Comparison of ENCODE assay signal across 11 cellular contexts in the genomic region with DNA sequence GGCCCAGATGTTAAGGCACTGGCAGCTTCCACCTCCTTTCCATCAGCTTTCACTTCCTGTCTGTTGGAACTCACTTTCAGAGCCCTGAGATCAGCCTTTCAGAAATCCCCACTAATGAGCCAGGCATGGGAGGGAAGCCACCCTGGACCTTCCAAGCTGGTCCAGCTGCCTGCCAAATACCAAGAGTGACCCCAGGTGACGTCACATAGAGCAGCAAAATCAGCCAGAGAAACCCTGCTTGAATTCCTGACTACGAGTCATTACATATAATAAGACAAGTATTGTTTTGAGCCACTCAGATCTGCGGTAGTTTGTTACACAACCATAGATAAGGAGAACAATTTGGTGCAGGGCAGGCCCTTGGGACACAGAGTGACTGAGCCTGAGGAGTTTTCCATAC.
DNase-seq lines count a peak whose midpoint lies in the region; ATAC-seq and TF ChIP-seq lines count a peak whose summit lies in the region.
"Had no signal": no experiment of that assay in that cellular context is flagged by ENCODE, and none has a peak within 500 bp of the region (broad histone marks: within the 10 kb centered on the region; RNA-seq: fewer than 3 reads in every experiment).

No MANE protein-coding gene starts in this region.

- peaks cover under 1% of the 10 kb centered on the region for H3K9me3 Mint-ChIP-seq in stimulated activated memory B cell treated with anti-CD40 and anti-IgM and Interleukin-4, amounts not matched to agents 10 μg/mL and 1 μg/mL and 100 μg/mL, for 72 hours
- H3K9me3 Mint-ChIP-seq in activated T-helper 2 cell treated with anti-CD3 and anti-CD28 coated beads, Interferon-gamma antibody, Interleukin-2, Interleukin-4, amounts not matched to agents 10 μg/mL and 5 μg/mL and 100 μg/mL, durations not matched to agents 14 hours and 24 hours and 36 hours: no peaks in the 10 kb centered on the region

- no peaks in the 10 kb centered on the region for H3K9me3 ChIP-seq in colonic mucosa

- intact Hi-C loops in left cardiac atrium (cut with DNase I): no loop called here
- intact Hi-C loops in activated T-helper 2 cell treated with anti-CD3 and anti-CD28 coated beads, Interferon-gamma antibody, Interleukin-2, Interleukin-4, amounts not matched to agents 10 μg/mL and 5 μg/mL and 100 μg/mL, durations not matched to agents 14 hours and 24 hours and 36 hours (cut with micrococcal nuclease): no loop called here
- intact Hi-C loops in colonic mucosa (cut with DNase I): no loop called here

- H3K36me3 ChIP-seq in colonic mucosa: no peaks in the 10 kb centered on the region

- TF ChIP-seq CTCF in colonic mucosa (IDR thresholded peaks at IDR 0.05): no peak

- H3K27ac ChIP-seq in colonic mucosa: no peak overlapping the region
- H3K27ac ChIP-seq: SK-N-MC had no signal

- DNase-seq in HPDE6-E6E7 (ENCODE audit: extremely low spot score) (peak; percentile 32), SW480 (ENCODE audit: low spot score) (peak; percentile 53), left cardiac atrium (peak; percentile 72), smooth muscle cell of the brain vasculature (ENCODE audit: low read depth, low spot score) (peak; percentile 61), colonic mucosa (no peak)
- no peak for DNase-seq in activated CD4-positive, alpha-beta T cell treated with anti-CD3 and anti-CD28 coated beads, Interleukin-2, amount 50 U/mL, for 4 hours
- DNase-seq in activated T-helper 2 cell treated with anti-CD3 and anti-CD28 coated beads, Interferon-gamma antibody, Interleukin-2, Interleukin-4, amounts not matched to agents 10 μg/mL and 5 μg/mL and 100 μg/mL, durations not matched to agents 14 hours and 24 hours and 36 hours (ENCODE audit: low spot score): no peak
- DNase-seq: stimulated activated CD4-positive, alpha-beta T cell treated with anti-CD3 and anti-CD28 coated beads, Interleukin-4, amount 100 ng/mL, for 1 hour had no signal

- no peak overlapping the region for H3K9ac ChIP-seq in colonic mucosa (ENCODE audit: low read depth in 2 of 2, low read length in 2 of 2)

- H3K27me3 Mint-ChIP-seq in stimulated activated memory B cell treated with anti-CD40 and anti-IgM and Interleukin-4, amounts not matched to agents 10 μg/mL and 1 μg/mL and 100 μg/mL, for 72 hours: no peaks in the 10 kb centered on the region
- H3K27me3 Mint-ChIP-seq in activated T-helper 2 cell treated with anti-CD3 and anti-CD28 coated beads, Interferon-gamma antibody, Interleukin-2, Interleukin-4, amounts not matched to agents 10 μg/mL and 5 μg/mL and 100 μg/mL, durations not matched to agents 14 hours and 24 hours and 36 hours (ENCODE audit: low read depth): no peaks in the 10 kb centered on the region

- H3K4me3 ChIP-seq in colonic mucosa: no peak overlapping the region
- H3K4me3 ChIP-seq: dorsolateral prefrontal cortex, SK-N-MC had no signal

- H3K4me1 Mint-ChIP-seq in stimulated activated memory B cell treated with anti-CD40 and anti-IgM and Interleukin-4, amounts not matched to agents 10 μg/mL and 1 μg/mL and 100 μg/mL, for 72 hours: no peaks in the 10 kb centered on the region
- no peaks in the 10 kb centered on the region for H3K4me1 Mint-ChIP-seq in activated T-helper 2 cell treated with anti-CD3 and anti-CD28 coated beads, Interferon-gamma antibody, Interleukin-2, Interleukin-4, amounts not matched to agents 10 μg/mL and 5 μg/mL and 100 μg/mL, durations not matched to agents 14 hours and 24 hours and 36 hours (ENCODE audit: low read depth)

- no peak overlapping the region for H3K4me3 Mint-ChIP-seq in stimulated activated memory B cell treated with anti-CD40 and anti-IgM and Interleukin-4, amounts not matched to agents 10 μg/mL and 1 μg/mL and 100 μg/mL, for 72 hours
- H3K4me3 Mint-ChIP-seq in activated T-helper 2 cell treated with anti-CD3 and anti-CD28 coated beads, Interferon-gamma antibody, Interleukin-2, Interleukin-4, amounts not matched to agents 10 μg/mL and 5 μg/mL and 100 μg/mL, durations not matched to agents 14 hours and 24 hours and 36 hours (ENCODE audit: low read depth): no peak overlapping the region

- no peaks in the 10 kb centered on the region for H3K36me3 Mint-ChIP-seq in stimulated activated memory B cell treated with anti-CD40 and anti-IgM and Interleukin-4, amounts not matched to agents 10 μg/mL and 1 μg/mL and 100 μg/mL, for 72 hours
- H3K36me3 Mint-ChIP-seq in activated T-helper 2 cell treated with anti-CD3 and anti-CD28 coated beads, Interferon-gamma antibody, Interleukin-2, Interleukin-4, amounts not matched to agents 10 μg/mL and 5 μg/mL and 100 μg/mL, durations not matched to agents 14 hours and 24 hours and 36 hours (ENCODE audit: low read depth): no peaks in the 10 kb centered on the region

- no peaks in the 10 kb centered on the region for H3K4me1 ChIP-seq in colonic mucosa

- H3K27ac Mint-ChIP-seq in stimulated activated memory B cell treated with anti-CD40 and anti-IgM and Interleukin-4, amounts not matched to agents 10 μg/mL and 1 μg/mL and 100 μg/mL, for 72 hours: no peak overlapping the region
- no peak overlapping the region for H3K27ac Mint-ChIP-seq in activated T-helper 2 cell treated with anti-CD3 and anti-CD28 coated beads, Interferon-gamma antibody, Interleukin-2, Interleukin-4, amounts not matched to agents 10 μg/mL and 5 μg/mL and 100 μg/mL, durations not matched to agents 14 hours and 24 hours and 36 hours

- ATAC-seq in left cardiac atrium: peak; percentile 89 to 93
- no peak for ATAC-seq in stimulated activated memory B cell treated with anti-CD40 and anti-IgM and Interleukin-4, amounts not matched to agents 10 μg/mL and 1 μg/mL and 100 μg/mL, for 72 hours

- no peaks in the 10 kb centered on the region for H3K27me3 ChIP-seq in colonic mucosa
- H3K27me3 ChIP-seq: dorsolateral prefrontal cortex had no signal

Comparison
In these comparisons a context has a peak if more than half of its experiments do, and no peak if none do; other contexts are left out.
1. DNase-seq: peak in HPDE6-E6E7 (single experiment), SW480 (single experiment), left cardiac atrium (single experiment) and smooth muscle cell of the brain vasculature (single experiment); none in activated CD4-positive, alpha-beta T cell treated with anti-CD3 and anti-CD28 coated beads, Interleukin-2, amount 50 U/mL, for 4 hours (0 of 2), activated T-helper 2 cell treated with anti-CD3 and anti-CD28 coated beads, Interferon-gamma antibody, Interleukin-2, Interleukin-4, amounts not matched to agents 10 μg/mL and 5 μg/mL and 100 μg/mL, durations not matched to agents 14 hours and 24 hours and 36 hours (single experiment) and colonic mucosa (single experiment).